Comparison of ENCODE assay signal across 1 cellular context in genomic region chr16:58584831-58585505, GRCh38.
TF ChIP-seq lines count a peak whose summit lies in the region.

No MANE protein-coding gene starts in this region.

TF ChIP-seq in IMR-90, 13 proteins besides CTCF, POLR2A, EP300 and RAD21 (continued from another document):
- no peak for TF ChIP-seq RCOR1 (IDR thresholded peaks at IDR 0.05; ENCODE audit: insufficient replicate concordance, low read length)
- TF ChIP-seq SMC3 (IDR thresholded peaks at IDR 0.05; ENCODE audit: low read depth, low read length): no peak
- TF ChIP-seq ELK1 (IDR thresholded peaks at IDR 0.05; ENCODE audit: borderline replicate concordance, low read depth, low read length): no peak
- no peak for TF ChIP-seq NFE2L2 (IDR thresholded peaks at IDR 0.05; ENCODE audit: low read depth, low read length)
- no peak for TF ChIP-seq MAZ (IDR thresholded peaks at IDR 0.05; ENCODE audit: borderline replicate concordance, low read depth, low read length)
TF ChIP-seq in IMR-90: peak in this region for 0.
